8 cellular contexts compared by ENCODE assay signal in genomic region chr12:58920102-58920955, GRCh38. TPM values are rescaled to one million over a fixed set of nuclear protein-coding genes. Genes with fewer than 3 reads are reported as not detected.
A peak's percentile ranks its signal among the peaks of the same experiment; 100 is the strongest.
DNase-seq lines count a peak whose midpoint lies in the region; ATAC-seq and TF ChIP-seq lines count a peak whose summit lies in the region.

A gene with protein sequence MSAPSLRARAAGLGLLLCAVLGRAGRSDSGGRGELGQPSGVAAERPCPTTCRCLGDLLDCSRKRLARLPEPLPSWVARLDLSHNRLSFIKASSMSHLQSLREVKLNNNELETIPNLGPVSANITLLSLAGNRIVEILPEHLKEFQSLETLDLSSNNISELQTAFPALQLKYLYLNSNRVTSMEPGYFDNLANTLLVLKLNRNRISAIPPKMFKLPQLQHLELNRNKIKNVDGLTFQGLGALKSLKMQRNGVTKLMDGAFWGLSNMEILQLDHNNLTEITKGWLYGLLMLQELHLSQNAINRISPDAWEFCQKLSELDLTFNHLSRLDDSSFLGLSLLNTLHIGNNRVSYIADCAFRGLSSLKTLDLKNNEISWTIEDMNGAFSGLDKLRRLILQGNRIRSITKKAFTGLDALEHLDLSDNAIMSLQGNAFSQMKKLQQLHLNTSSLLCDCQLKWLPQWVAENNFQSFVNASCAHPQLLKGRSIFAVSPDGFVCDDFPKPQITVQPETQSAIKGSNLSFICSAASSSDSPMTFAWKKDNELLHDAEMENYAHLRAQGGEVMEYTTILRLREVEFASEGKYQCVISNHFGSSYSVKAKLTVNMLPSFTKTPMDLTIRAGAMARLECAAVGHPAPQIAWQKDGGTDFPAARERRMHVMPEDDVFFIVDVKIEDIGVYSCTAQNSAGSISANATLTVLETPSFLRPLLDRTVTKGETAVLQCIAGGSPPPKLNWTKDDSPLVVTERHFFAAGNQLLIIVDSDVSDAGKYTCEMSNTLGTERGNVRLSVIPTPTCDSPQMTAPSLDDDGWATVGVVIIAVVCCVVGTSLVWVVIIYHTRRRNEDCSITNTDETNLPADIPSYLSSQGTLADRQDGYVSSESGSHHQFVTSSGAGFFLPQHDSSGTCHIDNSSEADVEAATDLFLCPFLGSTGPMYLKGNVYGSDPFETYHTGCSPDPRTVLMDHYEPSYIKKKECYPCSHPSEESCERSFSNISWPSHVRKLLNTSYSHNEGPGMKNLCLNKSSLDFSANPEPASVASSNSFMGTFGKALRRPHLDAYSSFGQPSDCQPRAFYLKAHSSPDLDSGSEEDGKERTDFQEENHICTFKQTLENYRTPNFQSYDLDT (minus strand): TSS chr12:58920504. CDS start chr12:58920235, 269 bp downstream.

- H3K4me3 ChIP-seq in ascending aorta = peak within 1 kb of the TSS; percentile 77 to 91
- H3K4me3 ChIP-seq in left ventricle myocardium inferior = peak within 1 kb of the TSS; percentile 84
- H3K4me3 ChIP-seq in trophoblast cell (ENCODE audit: low read depth, low read length) = peak within 1 kb of the TSS; percentile 93

- peaks cover 9% of the 10 kb centered on the region for H3K79me1 ChIP-seq in trophoblast cell (ENCODE audit: low read length)

- TF ChIP-seq CTCF in ascending aorta (IDR thresholded peaks at IDR 0.05) = peak in 1 of 3 experiments; percentile 19
- peak; percentile 32 for TF ChIP-seq CTCF in left ventricle myocardium inferior (IDR thresholded peaks at IDR 0.05; ENCODE audit: borderline replicate concordance)

- H3K9me3 ChIP-seq in ascending aorta (no peaks in the 10 kb centered on the region), left ventricle myocardium inferior (replicated peaks) (no peaks in the 10 kb centered on the region), trophoblast cell (ENCODE audit: insufficient read depth, low read depth, low read length) (no peaks in the 10 kb centered on the region)

- peaks cover 6% of the 10 kb centered on the region for H3K79me2 ChIP-seq in trophoblast cell (ENCODE audit: control insufficient read depth, insufficient read depth, low read length, poor library complexity)

- peak within 1 kb of the TSS; percentile 83 for H3K18ac ChIP-seq in trophoblast cell (ENCODE audit: low read length)

- H4K91ac ChIP-seq in trophoblast cell (ENCODE audit: low read depth, low read length) = peak within 1 kb of the TSS; percentile 63

- peak within 1 kb of the TSS; percentile 68 for H4K12ac ChIP-seq in trophoblast cell (ENCODE audit: low read depth, low read length)

- H2BK5ac ChIP-seq in trophoblast cell (ENCODE audit: low read depth, low read length, poor library complexity) = peak within 1 kb of the TSS; percentile 37

- no peaks in the 10 kb centered on the region for H3K27me3 ChIP-seq in ascending aorta
- H3K27me3 ChIP-seq in left ventricle myocardium inferior (ENCODE audit: low read depth) = no peaks in the 10 kb centered on the region
- H3K27me3 ChIP-seq in trophoblast cell (ENCODE audit: insufficient read depth, low read length) = no peaks in the 10 kb centered on the region

- H3K27ac ChIP-seq in ascending aorta (peak within 1 kb of the TSS; percentile 93 to 97), left ventricle myocardium inferior (replicated peaks) (peak within 1 kb of the TSS; percentile 90), trophoblast cell (ENCODE audit: low read depth, low read length) (peak within 1 kb of the TSS; percentile 60)

- peak within 1 kb of the TSS; percentile 97 for H3K9ac ChIP-seq in trophoblast cell (ENCODE audit: low read length)

- peaks cover 2 to 16% of the 10 kb centered on the region in 2 donors for H3K4me1 ChIP-seq in ascending aorta
- peaks cover 62% of the 10 kb centered on the region for H3K4me1 ChIP-seq in left ventricle myocardium inferior
- H3K4me1 ChIP-seq in trophoblast cell (ENCODE audit: control insufficient read depth in 1 of 2, insufficient read depth in 2 of 2, low read length in 2 of 2) = no peaks in the 10 kb centered on the region

- H2AK5ac ChIP-seq in trophoblast cell (ENCODE audit: low read length) = no peak within 1 kb of the TSS

- H2AFZ ChIP-seq in trophoblast cell (ENCODE audit: insufficient read depth, low read length, poor library complexity) = peak within 1 kb of the TSS; percentile 72

- no peak within 1 kb of the TSS for H3K23ac ChIP-seq in trophoblast cell (ENCODE audit: low read length)

- peak within 1 kb of the TSS; percentile 80 for H2BK120ac ChIP-seq in trophoblast cell (ENCODE audit: insufficient read depth, low read length, poor library complexity)

- peak within 1 kb of the TSS; percentile 89 for H3K4me2 ChIP-seq in trophoblast cell (ENCODE audit: low read length)

- peak within 1 kb of the TSS; percentile 77 for H3K4ac ChIP-seq in trophoblast cell (ENCODE audit: low read depth, low read length)

- peak within 1 kb of the TSS; percentile 31 for H2BK12ac ChIP-seq in trophoblast cell (ENCODE audit: low read length)

- H3K36me3 ChIP-seq in ascending aorta = no peaks in the 10 kb centered on the region
- H3K36me3 ChIP-seq in left ventricle myocardium inferior = no peaks in the 10 kb centered on the region
- no peaks in the 10 kb centered on the region for H3K36me3 ChIP-seq in trophoblast cell (ENCODE audit: control insufficient read depth in 1 of 2, insufficient read depth in 2 of 2, low read length in 2 of 2)

- intact Hi-C loops in ascending aorta (cut with DNase I) (loop anchor here (1.0 to 10.0 kb wide), 3 partner anchors 32 to 496 kb away; no protein-coding TSS in a partner anchor), left ventricle myocardium inferior (cut with micrococcal nuclease) (no loop called here)

- H4K8ac ChIP-seq in trophoblast cell (ENCODE audit: low read depth, low read length) = peak within 1 kb of the TSS; percentile 66

- ATAC-seq in GM19043 (IDR thresholded peaks at IDR 0.05; ENCODE audit: low read depth, unreplicated experiment) (peak; percentile 78), HG03139 (IDR thresholded peaks at IDR 0.05; ENCODE audit: unreplicated experiment) (peak; percentile 91)

- H3K14ac ChIP-seq in trophoblast cell (ENCODE audit: low read length) = peak within 1 kb of the TSS; percentile 36

- peak; percentile 95 for DNase-seq in COLO668 (lab: John Stamatoyannopoulos, UW; ENCODE audit: unreplicated experiment)
- DNase-seq in NCI-H524 (lab: John Stamatoyannopoulos, UW) = peak; percentile 47 to 72
- peak; percentile 51 to 95 for DNase-seq in ascending aorta (ENCODE audit: low spot score in 2 of 2)
- DNase-seq in left ventricle myocardium inferior = peak; percentile 90
- DNase-seq in trophoblast cell = peak; percentile 50 to 65
- no peak for DNase-seq in NOMO-1 treated with dmso at 0.1 percent for 144 hours (lab: John Stamatoyannopoulos, UW; ENCODE audit: unreplicated experiment)

- no CpG with 5 or more reads among the region's 80 CpGs for WGBS in trophoblast cell (ENCODE audit: extremely low coverage, insufficient coverage, insufficient read length)

RNA-seq across cellular contexts. Expression of the gene that starts here (rescaled TPM):
- total RNA-seq in ascending aorta (12.3 TPM), left ventricle myocardium inferior (4.5 TPM)
- 10.2 and 11.3 TPM in 2 replicates for polyA plus RNA-seq in trophoblast cell (2013)
